Comparison of ENCODE assay signal across 29 cellular contexts in genomic region chr9:25048098-25048497, GRCh38.
"Had no signal": no experiment of that assay in that cellular context is flagged by ENCODE, and none has a peak within 500 bp of the region (broad histone marks: within the 10 kb centered on the region; RNA-seq: fewer than 3 reads in every experiment).

No MANE protein-coding gene starts in this region.

- H3K4me1 Mint-ChIP-seq: natural killer cell; nephron; neural progenitor cell; stimulated activated memory B cell treated with anti-CD40 and anti-IgM and Interleukin-4, amounts not matched to agents 10 μg/mL and 1 μg/mL and 100 μg/mL, for 72 hours; stimulated activated naive CD8-positive, alpha-beta T cell treated with anti-CD3 and anti-CD28 coated beads, Interleukin-15, amount 100 ng/mL, for 72 hours had no signal

- H3K27ac ChIP-seq: neural progenitor cell, ovary, parathyroid adenoma, psoas muscle, right lobe of liver, sigmoid colon, suprapubic skin, testis, tibial artery, transverse colon, upper lobe of right lung, uterus had no signal

- H3K9ac ChIP-seq: neural progenitor cell, parathyroid adenoma had no signal

- H3K9me3 ChIP-seq: ovary, psoas muscle, right lobe of liver, sigmoid colon, suprapubic skin, testis, upper lobe of right lung, uterus had no signal

- H3K4me3 ChIP-seq: neural progenitor cell, ovary, psoas muscle, right lobe of liver, sigmoid colon, suprapubic skin, testis, tibial artery, transverse colon, upper lobe of right lung, uterus had no signal

- H3K4me3 Mint-ChIP-seq: natural killer cell; nephron; neural progenitor cell; stimulated activated memory B cell treated with anti-CD40 and anti-IgM and Interleukin-4, amounts not matched to agents 10 μg/mL and 1 μg/mL and 100 μg/mL, for 72 hours; stimulated activated naive CD8-positive, alpha-beta T cell treated with anti-CD3 and anti-CD28 coated beads, Interleukin-15, amount 100 ng/mL, for 72 hours; type B pancreatic cell had no signal

- H3K79me2 ChIP-seq: parathyroid adenoma had no signal

- H3K4me2 ChIP-seq: neural progenitor cell had no signal

- H3K36me3 ChIP-seq: neural progenitor cell, ovary, right lobe of liver, sigmoid colon, suprapubic skin, tibial artery, transverse colon, upper lobe of right lung, uterus had no signal

- H3K27ac Mint-ChIP-seq: natural killer cell; nephron; neural progenitor cell; progenitor cell of endocrine pancreas; stimulated activated memory B cell treated with anti-CD40 and anti-IgM and Interleukin-4, amounts not matched to agents 10 μg/mL and 1 μg/mL and 100 μg/mL, for 72 hours; stimulated activated naive CD8-positive, alpha-beta T cell treated with anti-CD3 and anti-CD28 coated beads, Interleukin-15, amount 100 ng/mL, for 72 hours; type B pancreatic cell had no signal

- H3K27me3 ChIP-seq: neural progenitor cell, ovary, right lobe of liver, sigmoid colon, suprapubic skin, testis, tibial artery, transverse colon, upper lobe of right lung, uterus had no signal

- H3K9me3 Mint-ChIP-seq: type B pancreatic cell had no signal

- H3K36me3 Mint-ChIP-seq: neural progenitor cell; stimulated activated memory B cell treated with anti-CD40 and anti-IgM and Interleukin-4, amounts not matched to agents 10 μg/mL and 1 μg/mL and 100 μg/mL, for 72 hours; type B pancreatic cell had no signal

- H3K4me1 ChIP-seq: neural progenitor cell, parathyroid adenoma, psoas muscle, right lobe of liver, sigmoid colon, suprapubic skin, testis, tibial artery, transverse colon, upper lobe of right lung, uterus had no signal

- H2AFZ ChIP-seq: neural progenitor cell, parathyroid adenoma had no signal

- DNase-seq: natural killer cell; occipital lobe; ovary; posterior cingulate gyrus; psoas muscle; right cardiac atrium; right lobe of liver; sigmoid colon; small intestine; stimulated activated CD4-positive, alpha-beta T cell treated with anti-CD3 and anti-CD28 coated beads, Interleukin-1b, Interleukin-23, amount 100 ng/mL, for 48 hours; stimulated activated CD4-positive, alpha-beta T cell treated with anti-CD3 and anti-CD28 coated beads, Interleukin-4, amount 100 ng/mL, for 1 hour; stimulated activated CD4-positive, alpha-beta T cell treated with anti-CD3 and anti-CD28 coated beads, Interleukin-4, amount 100 ng/mL, for 4 hours; stimulated activated CD8-positive, alpha-beta memory T cell treated with anti-CD3 and anti-CD28 coated beads, Interleukin-4, amount 100 ng/mL, for 48 hours; stimulated activated naive CD4-positive, alpha-beta T cell; stimulated activated naive CD8-positive, alpha-beta T cell treated with anti-CD3 and anti-CD28 coated beads, Interleukin-15, amount 100 ng/mL, for 72 hours; stimulated activated naive CD8-positive, alpha-beta T cell treated with anti-CD3 and anti-CD28 coated beads, Interleukin-15, Interleukin-2, amounts not matched to agents 100 U/mL and 50 U/mL, for 24 hours; substantia nigra; testis; tibial artery; transverse colon; upper lobe of right lung; uterus had no signal

- ATAC-seq: natural killer cell; psoas muscle; right cardiac atrium; right lobe of liver; stimulated activated memory B cell treated with anti-CD40 and anti-IgM and Interleukin-4, amounts not matched to agents 10 μg/mL and 1 μg/mL and 100 μg/mL, for 72 hours; stimulated activated naive CD8-positive, alpha-beta T cell treated with anti-CD3 and anti-CD28 coated beads, Interleukin-15, amount 100 ng/mL, for 72 hours; stimulated activated naive CD8-positive, alpha-beta T cell treated with anti-CD3 and anti-CD28 coated beads, Interleukin-15, Interleukin-2, amounts not matched to agents 100 U/mL and 50 U/mL, for 24 hours; upper lobe of right lung had no signal

- H3K27me3 Mint-ChIP-seq: progenitor cell of endocrine pancreas; stimulated activated memory B cell treated with anti-CD40 and anti-IgM and Interleukin-4, amounts not matched to agents 10 μg/mL and 1 μg/mL and 100 μg/mL, for 72 hours; stimulated activated naive CD8-positive, alpha-beta T cell treated with anti-CD3 and anti-CD28 coated beads, Interleukin-15, amount 100 ng/mL, for 72 hours; type B pancreatic cell had no signal
